In genomic region chr18:22346968-22347611, GRCh38 we compare ENCODE assay signal across 10 cellular contexts.
DNase-seq lines count a peak whose midpoint lies in the region; ATAC-seq and TF ChIP-seq lines count a peak whose summit lies in the region.
"Had no signal": no experiment of that assay in that cellular context is flagged by ENCODE, and none has a peak within 500 bp of the region (broad histone marks: within the 10 kb centered on the region; RNA-seq: fewer than 3 reads in every experiment).

No MANE protein-coding gene starts in this region.

- H2AFZ ChIP-seq in PC-3 (ENCODE audit: low read length), result no peak overlapping the region

- peaks cover 0 to 2% of the 10 kb centered on the region in 2 donors for H3K36me3 Mint-ChIP-seq in CD4-positive, alpha-beta memory T cell
- H3K36me3 Mint-ChIP-seq in neural crest cell (ENCODE audit: low read depth), result no peaks in the 10 kb centered on the region

- no TSS peak for BruUV-seq in PC-3 (replicated peaks; lab: Mats Ljungman, UMichigan)

- H3K4me1 ChIP-seq in CD4-positive, alpha-beta memory T cell (ENCODE audit: insufficient read depth, low read length), result peaks cover 48% of the 10 kb centered on the region
- peaks cover 64% of the 10 kb centered on the region for H3K4me1 ChIP-seq in PC-3 (ENCODE audit: insufficient read depth, low read length)

- peaks cover 8 to 14% of the 10 kb centered on the region in 2 donors for H3K27me3 Mint-ChIP-seq in CD4-positive, alpha-beta memory T cell
- peaks cover 73% of the 10 kb centered on the region for H3K27me3 Mint-ChIP-seq in neural crest cell (ENCODE audit: low read depth)

- H3K4me1 Mint-ChIP-seq in CD4-positive, alpha-beta memory T cell, result peaks cover 13 to 48% (median 31%) of the 10 kb centered on the region in 4 donors
- H3K4me1 Mint-ChIP-seq in neural crest cell, result peaks cover 40% of the 10 kb centered on the region

- H3K9ac ChIP-seq in PC-3 (ENCODE audit: low read length), result peak overlapping the region; percentile 82; the same call in 1 of the 2 replicates

- H3K9me3 ChIP-seq in CD4-positive, alpha-beta memory T cell (ENCODE audit: control insufficient read depth in 1 of 2, low read length in 2 of 2), result no peaks in the 10 kb centered on the region
- no peaks in the 10 kb centered on the region for H3K9me3 ChIP-seq in PC-3 (ENCODE audit: low read length)
- H3K9me3 ChIP-seq: tibial nerve had no signal

- no peak for DNase-seq in CD4-positive, alpha-beta memory T cell
- DNase-seq in PC-3, result no peak
- peak; percentile 89 for DNase-seq in Right ventricle myocardium inferior (ENCODE audit: missing footprints)
- peak; percentile 55 for DNase-seq in neural crest cell (ENCODE audit: low read depth, low spot score)
- DNase-seq in NCI-H1417 (lab: John Stamatoyannopoulos, UW), result no peak
- DNase-seq: activated naive CD4-positive, alpha-beta T cell treated with Interleukin-2 at 50 U/mL for 16 hours had no signal

- H3K4me3 ChIP-seq in CD4-positive, alpha-beta memory T cell (ENCODE audit: low read length in 2 of 2), result no peak overlapping the region
- peak overlapping the region; percentile 65; the same call in 1 of the 2 replicates for H3K4me3 ChIP-seq in PC-3 (ENCODE audit: low read length)

- CTCF ChIA-PET in CD4-positive, alpha-beta memory T cell (lab: Charles Lee; ENCODE audit: partially characterized antibody), result interaction anchor here (0.6 to 1.7 kb wide), 2 partner anchors 16 to 31 kb away, joined by 3 to 4 read pairs; no protein-coding TSS in a partner anchor
- CTCF ChIA-PET in PC-3 (lab: Charles Lee), result no interaction called here

- no peaks in the 10 kb centered on the region for H4K20me1 ChIP-seq in PC-3 (ENCODE audit: low read length)

- H3K27ac ChIP-seq in CD4-positive, alpha-beta memory T cell (ENCODE audit: low read depth, low read length), result peak overlapping the region; percentile 17
- H3K27ac ChIP-seq in PC-3 (ENCODE audit: low read length), result peak overlapping the region; percentile 62

- POLR2A ChIA-PET in CD4-positive, alpha-beta memory T cell (lab: Charles Lee; ENCODE audit: partially characterized antibody), result no interaction called here
- POLR2A ChIA-PET in PC-3 (lab: Charles Lee; ENCODE audit: unreplicated experiment), result interaction anchor here (0.9 kb wide), 2 partner anchors 65 to 97 kb away, joined by 5 to 7 read pairs; no protein-coding TSS in a partner anchor

- peaks cover 5% of the 10 kb centered on the region; the same call in 1 of the 2 replicates for H3K79me2 ChIP-seq in PC-3 (ENCODE audit: low read length)

- no peaks in the 10 kb centered on the region for H3F3A ChIP-seq in PC-3 (ENCODE audit: low read length, unreplicated experiment)

- no peaks in the 10 kb centered on the region for H3K27me3 ChIP-seq in CD4-positive, alpha-beta memory T cell (ENCODE audit: insufficient read depth, low read length)
- no peaks in the 10 kb centered on the region for H3K27me3 ChIP-seq in PC-3 (ENCODE audit: low read length)

- no peaks in the 10 kb centered on the region for H3K9me3 Mint-ChIP-seq in CD4-positive, alpha-beta memory T cell
- no peaks in the 10 kb centered on the region for H3K9me3 Mint-ChIP-seq in neural crest cell

- H3K9me2 ChIP-seq in PC-3 (replicated peaks; ENCODE audit: low read length), result no peaks in the 10 kb centered on the region

- TF ChIP-seq CTCF in PC-3 (conservative IDR thresholded peaks at IDR 0.05; ENCODE audit: low read depth, low read length) (no peak), neural crest cell (conservative IDR thresholded peaks at IDR 0.05) (no peak)

- no peaks in the 10 kb centered on the region for H3K36me3 ChIP-seq in CD4-positive, alpha-beta memory T cell (ENCODE audit: insufficient read depth, low read length)
- no peaks in the 10 kb centered on the region for H3K36me3 ChIP-seq in PC-3 (ENCODE audit: low read depth, low read length)
- H3K36me3 ChIP-seq: tibial nerve had no signal

- no peak for ATAC-seq in PC-3
- ATAC-seq in Right ventricle myocardium inferior, result peak; percentile 90
- no peak for ATAC-seq in HG02763 (IDR thresholded peaks at IDR 0.05; ENCODE audit: unreplicated experiment)
- no peak for ATAC-seq in GM21447 (IDR thresholded peaks at IDR 0.05; ENCODE audit: unreplicated experiment)
- no peak for ATAC-seq in GM19455 (IDR thresholded peaks at IDR 0.05; ENCODE audit: unreplicated experiment)

- intact Hi-C loops in CD4-positive, alpha-beta memory T cell (cut with micrococcal nuclease), result loop anchor here (5.0 kb wide), 1 partner anchor 65 kb away; no protein-coding TSS in a partner anchor
- intact Hi-C loops in PC-3 (cut with micrococcal nuclease), result loop anchor here (1.0 to 5.0 kb wide), 4 partner anchors 40 to 215 kb away; partner anchors contain the start of gene GATA6
- intact Hi-C loops in Right ventricle myocardium inferior (cut with DNase I), result loop anchor here (1.0 to 5.0 kb wide), 4 partner anchors 23 to 125 kb away; no protein-coding TSS in a partner anchor

- peak overlapping the region; percentile 86 for H3K4me2 ChIP-seq in PC-3 (ENCODE audit: low read length)

- H3K4me3 Mint-ChIP-seq in CD4-positive, alpha-beta memory T cell, result peak overlapping the region; percentile 76 to 91 (median 85)
- H3K4me3 Mint-ChIP-seq in neural crest cell, result peak overlapping the region; percentile 29

- H3K27ac Mint-ChIP-seq in CD4-positive, alpha-beta memory T cell, result peak overlapping the region in 6 of 7 donors; percentile 17 to 98 (median 88)
- H3K27ac Mint-ChIP-seq in neural crest cell (ENCODE audit: unreplicated experiment), result no peak overlapping the region

Comparison
In these comparisons a context has a peak if more than half of its experiments do, and no peak if none do; other contexts are left out.
1. DNase-seq: peak in Right ventricle myocardium inferior (single experiment) and neural crest cell (single experiment); none in CD4-positive, alpha-beta memory T cell (0 of 5), PC-3 (single experiment) and NCI-H1417 (0 of 3).